Comparison of ENCODE assay signal across 15 cellular contexts in the genomic region with DNA sequence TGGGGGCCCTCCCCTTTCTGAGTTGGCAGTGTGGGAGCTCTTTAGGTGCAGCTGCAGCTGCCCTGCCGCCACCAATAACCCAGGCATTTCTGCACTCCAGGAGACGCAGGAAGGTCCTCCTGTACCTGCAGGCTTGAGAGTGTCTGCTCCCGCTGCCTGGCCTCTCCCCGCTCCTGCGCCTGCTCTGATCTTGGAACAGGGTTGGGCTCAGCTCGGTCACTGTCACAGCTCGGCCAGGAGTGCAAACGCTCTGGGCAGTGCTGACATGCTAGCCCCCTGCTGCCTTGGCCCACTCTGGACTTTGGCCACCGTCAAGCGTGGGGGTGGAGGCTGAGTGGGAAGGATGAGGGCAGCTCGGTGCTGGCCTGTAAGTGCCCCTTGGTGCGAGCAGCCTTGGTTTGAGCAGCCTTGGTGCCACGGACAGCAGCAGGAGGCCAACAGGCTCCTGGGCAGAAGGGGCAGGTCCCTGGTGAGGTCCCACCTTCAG.
DNase-seq lines count a peak whose midpoint lies in the region; ATAC-seq, FAIRE-seq and TF ChIP-seq lines count a peak whose summit lies in the region.
"Had no signal": no experiment of that assay in that cellular context is flagged by ENCODE, and none has a peak within 500 bp of the region (broad histone marks: within the 10 kb centered on the region; RNA-seq: fewer than 3 reads in every experiment).

No MANE protein-coding gene starts in this region.

- no peaks in the 10 kb centered on the region for H3K79me1 ChIP-seq in IMR-90 (ENCODE audit: low read depth in 1 of 2, low read length in 2 of 2)

- dilution Hi-C loops in IMR-90 (cut with HindIII; ENCODE audit: low sequenced_read_pairs, unreplicated experiment), result no loop called here

- H3K18ac ChIP-seq in IMR-90 (ENCODE audit: low read depth, low read length), result no peak overlapping the region

- H4K8ac ChIP-seq in IMR-90 (ENCODE audit: low read depth in 2 of 2, low read length in 2 of 2), result no peak overlapping the region

- WGBS in IMR-90 (ENCODE audit: extremely low coverage in 2 of 2, insufficient read length in 1 of 2), 2 experiments, result 100% methylated on average over 4 of the region's 13 CpGs; no CpG with 5 or more reads in 1 of the 2 experiments
- WGBS in HepG2 (ENCODE audit: low lambda C conversion rate), result 4% methylated on average over 5 of the region's 13 CpGs

- CTCF ChIA-PET in IMR-90 (lab: Yijun Ruan, JAX), result no interaction called here
- CTCF ChIA-PET in HepG2 (lab: Yijun Ruan, JAX; ENCODE audit: low intra/inter-chr PET ratio, low total read pairs), result no interaction called here

- FAIRE-seq in HepG2 (lab: Jason Lieb, UNC), result no peak
- FAIRE-seq: A549 had no signal

- H3K4me2 ChIP-seq in IMR-90 (ENCODE audit: low read depth, low read length) (no peak overlapping the region), HepG2 (ENCODE audit: low read depth, low read length) (peak overlapping the region; percentile 71)
- H3K4me2 ChIP-seq: A549 had no signal

- no peak overlapping the region for H2BK15ac ChIP-seq in IMR-90 (ENCODE audit: low read depth, low read length)

- H3K27me3 Mint-ChIP-seq in CD14-positive monocyte (ENCODE audit: low read depth in 3 of 3), result peaks cover 0 to 3% (median 0%) of the 10 kb centered on the region in 3 donors

- no peak overlapping the region for H2BK20ac ChIP-seq in IMR-90 (ENCODE audit: low read depth, low read length)

- H3K9me1 ChIP-seq in IMR-90 (ENCODE audit: insufficient read depth, low read length), result no peaks in the 10 kb centered on the region

- H3K27ac ChIP-seq in IMR-90 (ENCODE audit: insufficient read depth, low read length) (no peak overlapping the region), HepG2 (ENCODE audit: extremely low read length, insufficient read depth, low read length) (no peak overlapping the region), tibial artery (no peak overlapping the region)
- H3K27ac ChIP-seq: A549, C4-2B had no signal

- H4K5ac ChIP-seq in IMR-90 (ENCODE audit: low read depth, low read length), result no peak overlapping the region

- H2BK5ac ChIP-seq in IMR-90 (ENCODE audit: low read depth, low read length, poor library complexity, severe bottlenecking), result no peak overlapping the region

- H2BK120ac ChIP-seq in IMR-90 (ENCODE audit: low read depth, low read length), result no peak overlapping the region

- H3K9me3 Mint-ChIP-seq in CD14-positive monocyte, result peaks cover 3 to 12% (median 7%) of the 10 kb centered on the region in 7 donors
- H3K9me3 Mint-ChIP-seq: IgD-negative memory B cell had no signal

- TF ChIP-seq POLR2A in IMR-90 (IDR thresholded peaks at IDR 0.05; ENCODE audit: low read depth, low read length) (no peak), HepG2 (IDR thresholded peaks at IDR 0.05; ENCODE audit: insufficient read depth in 1 of 2, low read depth in 2 of 2, low read length in 2 of 2) (no peak)

- ATAC-seq in IMR-90 (ENCODE audit: low read depth) (no peak), HepG2 (peak; percentile 97), sciatic nerve (peak; percentile 52), HG03457 (IDR thresholded peaks at IDR 0.05; ENCODE audit: unreplicated experiment) (no peak)
- ATAC-seq: A549 had no signal

- H3K9ac ChIP-seq in IMR-90 (ENCODE audit: low read depth, low read length) (no peak overlapping the region), HepG2 (ENCODE audit: insufficient read depth, low read depth, low read length) (no peak overlapping the region)

- no peak overlapping the region for H3K56ac ChIP-seq in IMR-90 (ENCODE audit: extremely low read depth, insufficient read depth, low read length)

- H3K27me3 ChIP-seq in IMR-90 (ENCODE audit: control insufficient read depth, insufficient read depth, low read length) (no peaks in the 10 kb centered on the region), HepG2 (ENCODE audit: control insufficient read depth in 1 of 2, insufficient read depth in 2 of 2, low read length in 2 of 2) (no peaks in the 10 kb centered on the region; a peak in 1 of 5 replicates), tibial artery (no peaks in the 10 kb centered on the region)
- H3K27me3 ChIP-seq: BE2C had no signal

- H3K4me3 Mint-ChIP-seq in CD14-positive monocyte, result no peak overlapping the region
- H3K4me3 Mint-ChIP-seq: IgD-negative memory B cell had no signal

- H3K36me3 ChIP-seq in IMR-90 (ENCODE audit: control insufficient read depth, insufficient read depth, low read length), result no peaks in the 10 kb centered on the region
- no peaks in the 10 kb centered on the region for H3K36me3 ChIP-seq in HepG2 (replicated peaks in 1 of 2; ENCODE audit: control insufficient read depth in 1 of 2, insufficient read depth in 2 of 2, low read length in 2 of 2)
- no peaks in the 10 kb centered on the region for H3K36me3 ChIP-seq in tibial artery
- H3K36me3 ChIP-seq: BE2C had no signal

- TF ChIP-seq CTCF in CD14-positive monocyte (IDR thresholded peaks at IDR 0.05) (no peak), IMR-90 (conservative IDR thresholded peaks at IDR 0.05; ENCODE audit: low read depth, low read length) (no peak), HepG2 (CRISPR knock-in tag; IDR thresholded peaks at IDR 0.05) (no peak), tibial artery (IDR thresholded peaks at IDR 0.05) (no peak)

- peak; percentile 41 for DNase-seq in CD14-positive monocyte (ENCODE audit: low spot score)
- no peak for DNase-seq in IMR-90
- peak; percentile 20 for DNase-seq in HepG2 (ENCODE audit: low spot score)
- no peak for DNase-seq in sciatic nerve (ENCODE audit: low spot score)
- no peak for DNase-seq in stimulated activated CD4-positive, alpha-beta T cell treated with anti-CD3 and anti-CD28 coated beads, Interleukin-1b, Interleukin-23, amount 100 ng/mL, for 48 hours
- DNase-seq in tibial artery, result no peak
- DNase-seq in T-helper 9 cell, result no peak
- DNase-seq: BE2C, DMS53, GF-D8, H7 had no signal

- peak overlapping the region; percentile 21 for H2AFZ ChIP-seq in IMR-90 (replicated peaks; ENCODE audit: low read length, poor library complexity)
- no peak overlapping the region for H2AFZ ChIP-seq in HepG2 (ENCODE audit: low read length)

- H3K9me3 ChIP-seq in IMR-90 (ENCODE audit: control insufficient read depth, insufficient read depth, low read length) (no peaks in the 10 kb centered on the region), HepG2 (ENCODE audit: low read length) (no peaks in the 10 kb centered on the region), tibial artery (no peaks in the 10 kb centered on the region)
- H3K9me3 ChIP-seq: A549, BE2C had no signal

- no peaks in the 10 kb centered on the region for H3K79me2 ChIP-seq in HepG2 (ENCODE audit: insufficient read depth, low read length)

- H4K91ac ChIP-seq in IMR-90 (ENCODE audit: insufficient read depth, low read depth, low read length), result no peak overlapping the region

- H4K20me1 ChIP-seq in IMR-90 (ENCODE audit: insufficient read depth, low read length) (no peaks in the 10 kb centered on the region), HepG2 (ENCODE audit: insufficient read depth, low read length) (no peaks in the 10 kb centered on the region)

- H3K36me3 Mint-ChIP-seq in CD14-positive monocyte, result no peaks in the 10 kb centered on the region
- H3K36me3 Mint-ChIP-seq: IgD-negative memory B cell had no signal

- no peak overlapping the region for H3K4ac ChIP-seq in IMR-90 (ENCODE audit: low read depth, low read length)

- H3K4me1 ChIP-seq in IMR-90 (ENCODE audit: control insufficient read depth, insufficient read depth, low read length) (no peaks in the 10 kb centered on the region), HepG2 (ENCODE audit: insufficient read depth, low read length) (no peaks in the 10 kb centered on the region), tibial artery (no peaks in the 10 kb centered on the region)
- H3K4me1 ChIP-seq: A549, BE2C had no signal

- no peak for TF ChIP-seq RAD21 in IMR-90 (IDR thresholded peaks at IDR 0.05; ENCODE audit: low read length)
- no peak for TF ChIP-seq RAD21 in HepG2 (CRISPR knock-in tag; IDR thresholded peaks at IDR 0.05)

- in situ Hi-C loops in IMR-90 (cut with MboI; ENCODE audit: low sequenced_read_pairs), result no loop called here
- in situ Hi-C loops in HepG2 (cut with HindIII; ENCODE audit: extremely low pct_ligation_motif_present, low pct_unique_long_range_greater_than_20kb), result no loop called here

- H3K4me1 Mint-ChIP-seq in CD14-positive monocyte, result no peaks in the 10 kb centered on the region

- intact Hi-C loops in CD14-positive monocyte (cut with micrococcal nuclease), result no loop called here
- intact Hi-C loops in IMR-90 (cut with micrococcal nuclease), result no loop called here
- intact Hi-C loops in HepG2 (cut with micrococcal nuclease; ENCODE audit: unreplicated experiment), result no loop called here
- intact Hi-C loops in sciatic nerve (cut with DNase I), result no loop called here
- intact Hi-C loops in tibial artery (cut with DNase I; ENCODE audit: low total_unique reads), result no loop called here

- no peak overlapping the region for H2AK5ac ChIP-seq in IMR-90 (ENCODE audit: low read depth, low read length)

- POLR2A ChIA-PET in IMR-90 (lab: Charles Lee; ENCODE audit: unreplicated experiment), result no interaction called here
- POLR2A ChIA-PET in HepG2 (lab: Yijun Ruan, JAX), result no interaction called here

- TF ChIP-seq EP300 in HepG2 (IDR thresholded peaks at IDR 0.05; ENCODE audit: low read depth in 2 of 2, low read length in 2 of 2) (no peak), HepG2 (CRISPR knock-in tag; IDR thresholded peaks at IDR 0.05; ENCODE audit: borderline replicate concordance) (no peak)

- H3K4me3 ChIP-seq in IMR-90 (ENCODE audit: insufficient read depth, low read depth, low read length), result no peak overlapping the region
- H3K4me3 ChIP-seq in HepG2 (replicated peaks in 1 of 3; ENCODE audit: insufficient read depth in 1 of 3, low read depth in 2 of 3, low read length in 3 of 3), result peak overlapping the region; percentile 11 to 66 (median 31); a peak in 4 of 6 replicates
- no peak overlapping the region for H3K4me3 ChIP-seq in tibial artery
- H3K4me3 ChIP-seq: A549 had no signal

- H2AK9ac ChIP-seq in IMR-90 (replicated peaks; ENCODE audit: low read depth, low read length, poor library complexity), result no peak overlapping the region

- no peak overlapping the region for H3K27ac Mint-ChIP-seq in CD14-positive monocyte
- H3K27ac Mint-ChIP-seq: IgD-negative memory B cell had no signal

- BruUV-seq in IMR-90 (replicated peaks; lab: Mats Ljungman, UMichigan) (no TSS peak), HepG2 (replicated peaks; lab: Mats Ljungman, UMichigan) (no TSS peak)

- H3K23ac ChIP-seq in IMR-90 (ENCODE audit: low read depth, low read length), result no peak overlapping the region

- no peak overlapping the region for H3K14ac ChIP-seq in IMR-90 (replicated peaks; ENCODE audit: low read depth, low read length)

TF ChIP-seq in IMR-90, 13 proteins besides CTCF, POLR2A, EP300 and RAD21 (continues in another document):
- no peak for TF ChIP-seq SMC3 (IDR thresholded peaks at IDR 0.05; ENCODE audit: low read depth, low read length)

TF ChIP-seq in HepG2, 621 proteins besides CTCF, POLR2A, EP300 and RAD21 (continues in another document):
- TF ChIP-seq RBAK (CRISPR knock-in tag; IDR thresholded peaks at IDR 0.05), result no peak

Comparison
In these comparisons a context has a peak if more than half of its experiments do, and no peak if none do; other contexts are left out.
1. DNase-seq: peak in CD14-positive monocyte (single experiment) and HepG2 (single experiment); none in IMR-90 (single experiment), sciatic nerve (single experiment), stimulated activated CD4-positive, alpha-beta T cell treated with anti-CD3 and anti-CD28 coated beads, Interleukin-1b, Interleukin-23, amount 100 ng/mL, for 48 hours (single experiment), tibial artery (0 of 2) and T-helper 9 cell (single experiment).
2. ATAC-seq: peak in HepG2 (single experiment) and sciatic nerve (single experiment); none in IMR-90 (single experiment) and HG03457 (single experiment).
3. H3K4me3 ChIP-seq: peak in HepG2 (3 of 3); none in IMR-90 (single experiment) and tibial artery (0 of 2).